ENCODE assay signal across 10 cellular contexts in the genomic region with DNA sequence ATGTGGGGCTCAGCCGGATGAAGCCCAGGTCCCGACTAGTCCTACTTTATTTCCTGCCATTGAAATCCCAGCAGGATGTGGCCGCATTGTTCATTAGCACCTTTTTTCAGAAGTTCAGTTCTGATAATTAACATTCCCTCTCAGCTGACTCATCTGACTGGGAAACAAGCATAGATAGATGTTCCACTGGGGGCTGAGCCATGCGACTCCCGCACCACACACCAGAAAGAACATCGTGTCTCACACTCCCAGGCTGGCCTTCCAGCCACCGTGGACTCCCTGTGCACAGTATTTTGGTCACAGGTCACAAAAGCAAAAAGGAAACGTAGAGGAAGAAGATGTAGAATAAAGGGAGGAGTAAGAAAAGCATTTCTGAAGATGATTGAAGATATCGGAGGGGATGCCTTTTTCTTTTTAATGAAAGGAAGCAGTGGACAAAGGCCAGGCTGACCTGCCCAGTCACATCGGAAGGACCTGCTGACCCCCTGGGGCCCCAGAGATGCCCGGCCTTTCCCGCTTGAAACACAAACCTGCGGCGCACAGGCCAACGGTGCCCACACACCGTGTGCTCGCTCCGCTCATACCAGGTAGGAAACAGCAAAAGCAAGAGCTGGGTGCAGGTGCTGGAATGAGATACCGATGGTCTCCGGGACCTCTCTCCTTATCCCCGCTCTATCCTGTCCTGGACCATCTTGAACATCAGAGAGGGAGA. TPM values are rescaled to one million over a fixed set of nuclear protein-coding genes. Genes with fewer than 3 reads are reported as not detected.
A peak's percentile ranks its signal among the peaks of the same experiment; 100 is the strongest.
DNase-seq lines count a peak whose midpoint lies in the region; ATAC-seq and TF ChIP-seq lines count a peak whose summit lies in the region.
"Had no signal": no experiment of that assay in that cellular context is flagged by ENCODE, and none has a peak within 500 bp of the region (broad histone marks: within the 10 kb centered on the region; RNA-seq: fewer than 3 reads in every experiment).

No MANE protein-coding gene starts in this region.

- no peak overlapping the region for H2AFZ ChIP-seq in osteoblast (ENCODE audit: low read length)

- no peaks in the 10 kb centered on the region for H3K9me3 ChIP-seq in gastroesophageal sphincter
- H3K9me3 ChIP-seq in osteoblast (ENCODE audit: low read depth, low read length) = no peaks in the 10 kb centered on the region

- H3K27ac ChIP-seq in angular gyrus (ENCODE audit: low read depth, low read length) = peak overlapping the region; percentile 72
- H3K27ac ChIP-seq in gastroesophageal sphincter = peak overlapping the region in 3 of 4 donors; percentile 56 to 64 (median 64)
- H3K27ac ChIP-seq in osteoblast (ENCODE audit: low read depth, low read length) = peak overlapping the region; percentile 10

- H3K4me3 ChIP-seq in gastroesophageal sphincter = no peak overlapping the region
- no peak overlapping the region for H3K4me3 ChIP-seq in osteoblast (ENCODE audit: insufficient read depth, low read length)

- DNase-seq in A172 (ENCODE audit: low spot score) = peak; percentile 82
- no peak for DNase-seq in osteoblast (ENCODE audit: insufficient read length, low spot score, missing footprints)
- DNase-seq in cortex of kidney (lab: John Stamatoyannopoulos, UW) = no peak
- DNase-seq: activated naive CD8-positive, alpha-beta T cell treated with anti-CD3 and anti-CD28 coated beads, Interleukin-2, amount 50 U/mL, for 24 hours; T1000 had no signal

- 76 to 84% methylated on average over 7 to 15 of the region's 21 CpGs for WGBS in gastroesophageal sphincter (ENCODE audit: low coverage in 1 of 2), 2 donors

- no peaks in the 10 kb centered on the region for H3K27me3 ChIP-seq in gastroesophageal sphincter
- no peaks in the 10 kb centered on the region for H3K27me3 ChIP-seq in osteoblast (ENCODE audit: insufficient read depth, low read length)

- TF ChIP-seq EP300 in gastroesophageal sphincter (IDR thresholded peaks at IDR 0.05) = no peak

- no peak for TF ChIP-seq CTCF in gastroesophageal sphincter (IDR thresholded peaks at IDR 0.05)
- no peak for TF ChIP-seq CTCF in osteoblast (IDR thresholded peaks at IDR 0.05; ENCODE audit: extremely low read depth, low read depth, low read length)

- H3K36me3 ChIP-seq in gastroesophageal sphincter (peaks cover 0 to 8% of the 10 kb centered on the region in 2 donors), osteoblast (ENCODE audit: insufficient read depth, low read length) (peaks cover 20% of the 10 kb centered on the region)

- no peaks in the 10 kb centered on the region for H4K20me1 ChIP-seq in osteoblast (ENCODE audit: insufficient read depth, low read length)

- H3K4me2 ChIP-seq in osteoblast (ENCODE audit: insufficient read depth, low read length) = no peak overlapping the region

- no peak for TF ChIP-seq POLR2A in gastroesophageal sphincter (IDR thresholded peaks at IDR 0.05)

- ATAC-seq in gastroesophageal sphincter = peak; percentile 49
- no peak for ATAC-seq in GM19455 (IDR thresholded peaks at IDR 0.05; ENCODE audit: unreplicated experiment)
- no peak for ATAC-seq in GM21717 (IDR thresholded peaks at IDR 0.05; ENCODE audit: unreplicated experiment)
- ATAC-seq in HG03442 (IDR thresholded peaks at IDR 0.05; ENCODE audit: unreplicated experiment) = no peak
- ATAC-seq: activated naive CD8-positive, alpha-beta T cell treated with anti-CD3 and anti-CD28 coated beads, Interleukin-2, amount 50 U/mL, for 24 hours had no signal

- H3K79me2 ChIP-seq in osteoblast (ENCODE audit: insufficient read depth, low read length) = peaks cover 84% of the 10 kb centered on the region

- peaks cover 4 to 67% (median 6%) of the 10 kb centered on the region in 3 donors for H3K4me1 ChIP-seq in gastroesophageal sphincter
- peaks cover 29% of the 10 kb centered on the region for H3K4me1 ChIP-seq in osteoblast (ENCODE audit: insufficient read depth, low read length)

RNA-seq across cellular contexts. Expression of a gene that starts 11.8 kb away (rescaled TPM):
- total RNA-seq in A172 (2014; rRNA removed; shearing (Covaris generic)) = 29.0 and 32.6 TPM in 2 replicates
- total RNA-seq in gastroesophageal sphincter (100 to 1,000 TPM in 1 of 4 donors, 10 to 100 TPM in 3; 55.4 to 119 (median 76.4) TPM), osteoblast (112 and 113 TPM in 2 replicates)

RNA-seq across cellular contexts. Expression of a gene that starts 28.7 kb away (rescaled TPM):
- 0.19 and 1.2 TPM in 2 replicates for total RNA-seq in A172 (2014; rRNA removed; shearing (Covaris generic))
- 1 to 10 TPM in 3 of 4 donors, under 1 TPM in 1; 0.27 to 2.5 (median 1.7) TPM for total RNA-seq in gastroesophageal sphincter
- 3.3 and 4.1 TPM in 2 replicates for total RNA-seq in osteoblast

Comparison
In these comparisons a context has a peak if more than half of its experiments do, and no peak if none do; other contexts are left out.
1. H3K27ac ChIP-seq: peak in every context shown above with its lines; median percentile 72 in angular gyrus; 64 in gastroesophageal sphincter; 10 in osteoblast.